ENCODE assay signal across 9 cellular contexts in genomic region chr9:89440548-89440947, GRCh38. TPM values are rescaled to one million over a fixed set of nuclear protein-coding genes. Genes with fewer than 3 reads are reported as not detected.
DNase-seq lines count a peak whose midpoint lies in the region; ATAC-seq lines count a peak whose summit lies in the region.
"Had no signal": no experiment of that assay in that cellular context is flagged by ENCODE, and none has a peak within 500 bp of the region (broad histone marks: within the 10 kb centered on the region; RNA-seq: fewer than 3 reads in every experiment).

No MANE protein-coding gene starts in this region.

- DNase-seq in Kasumi-1 (lab: John Stamatoyannopoulos, UW) (peak; percentile 52 to 64), NCI-H2227 treated with DMSO at 0.1 percent for 48 hours (lab: John Stamatoyannopoulos, UW) (no peak)
- no peak for DNase-seq in naive thymus-derived CD4-positive, alpha-beta T cell
- DNase-seq: retina had no signal

- peak overlapping the region; percentile 75 for H3K27ac ChIP-seq in BLaER1
- peak overlapping the region; percentile 33 for H3K27ac ChIP-seq in angular gyrus (ENCODE audit: low read depth, low read length)
- peak overlapping the region; percentile 72 for H3K27ac ChIP-seq in naive thymus-derived CD4-positive, alpha-beta T cell (ENCODE audit: low read depth, low read length)

- H3K4me3 ChIP-seq in BLaER1 = no peak overlapping the region
- no peak overlapping the region for H3K4me3 ChIP-seq in naive thymus-derived CD4-positive, alpha-beta T cell (ENCODE audit: low read length)

- peaks cover 100% of the 10 kb centered on the region for H4K20me1 ChIP-seq in BLaER1

- H3K36me3 Mint-ChIP-seq in naive thymus-derived CD4-positive, alpha-beta T cell = peaks cover 0 to 27% (median 18%) of the 10 kb centered on the region in 5 donors

- POLR2A ChIA-PET in naive thymus-derived CD4-positive, alpha-beta T cell (lab: Charles Lee) = interaction anchor here (1.0 to 1.9 kb wide), 9 partner anchors 9 to 108 kb away, joined by 3 to 10 read pairs (median 4); no protein-coding TSS in a partner anchor

- peak overlapping the region; percentile 43 to 74 (median 64) for H3K4me3 Mint-ChIP-seq in naive thymus-derived CD4-positive, alpha-beta T cell

- H3K9ac ChIP-seq in BLaER1 = peak overlapping the region; percentile 14; the same call in 1 of the 2 replicates

- no peaks in the 10 kb centered on the region for H3K9me3 Mint-ChIP-seq in naive thymus-derived CD4-positive, alpha-beta T cell

- intact Hi-C loops in naive thymus-derived CD4-positive, alpha-beta T cell (cut with micrococcal nuclease) = loop anchor here in 1 of 2 donors (5.0 kb wide), 1 partner anchor 302 kb away; no protein-coding TSS in a partner anchor

- peaks cover 47% of the 10 kb centered on the region for H3K36me3 ChIP-seq in BLaER1
- peaks cover 0 to 30% (median 10%) of the 10 kb centered on the region in 3 experiments for H3K36me3 ChIP-seq in naive thymus-derived CD4-positive, alpha-beta T cell (ENCODE audit: control insufficient read depth in 2 of 3, insufficient read depth in 3 of 3, low read length in 3 of 3)

- peak overlapping the region; percentile 84 to 98 (median 92) for H3K27ac Mint-ChIP-seq in naive thymus-derived CD4-positive, alpha-beta T cell

- peaks cover 70 to 92% (median 87%) of the 10 kb centered on the region in 7 donors for H3K4me1 Mint-ChIP-seq in naive thymus-derived CD4-positive, alpha-beta T cell

- ATAC-seq in naive thymus-derived CD4-positive, alpha-beta T cell = peak; percentile 57
- ATAC-seq in HG03196 (IDR thresholded peaks at IDR 0.05; ENCODE audit: unreplicated experiment) = no peak
- no peak for ATAC-seq in GM18858 (IDR thresholded peaks at IDR 0.05; ENCODE audit: unreplicated experiment)
- ATAC-seq in HG03520 (IDR thresholded peaks at IDR 0.05; ENCODE audit: unreplicated experiment) = no peak

- no peaks in the 10 kb centered on the region for H3K27me3 ChIP-seq in BLaER1
- no peaks in the 10 kb centered on the region for H3K27me3 ChIP-seq in naive thymus-derived CD4-positive, alpha-beta T cell (ENCODE audit: control insufficient read depth in 2 of 2, insufficient read depth in 2 of 2, low read length in 2 of 2)

- H3K27me3 Mint-ChIP-seq in naive thymus-derived CD4-positive, alpha-beta T cell = no peaks in the 10 kb centered on the region

- CTCF ChIA-PET in naive thymus-derived CD4-positive, alpha-beta T cell (lab: Charles Lee) = interaction anchor here (1.2 to 2.5 kb wide), 3 partner anchors 12 to 109 kb away, joined by 3 to 14 read pairs (median 5); no protein-coding TSS in a partner anchor

- H3K4me1 ChIP-seq in BLaER1 = peaks cover 100% of the 10 kb centered on the region
- H3K4me1 ChIP-seq in naive thymus-derived CD4-positive, alpha-beta T cell (ENCODE audit: control insufficient read depth in 2 of 2, insufficient read depth in 2 of 2, low read length in 2 of 2) = peaks cover 86 to 89% of the 10 kb centered on the region in 2 donors

- H3K9me3 ChIP-seq in BLaER1 = no peaks in the 10 kb centered on the region
- H3K9me3 ChIP-seq in naive thymus-derived CD4-positive, alpha-beta T cell (ENCODE audit: control insufficient read depth in 2 of 3, low read length in 3 of 3) = no peaks in the 10 kb centered on the region

- peak overlapping the region; percentile 83 for H3K4me2 ChIP-seq in BLaER1

RNA-seq across cellular contexts. Expression of gene SEMA4D, which starts 57.4 kb away (rescaled TPM):
- 100 to 1,000 TPM; 389 to 465 (median 460) TPM for total RNA-seq in naive thymus-derived CD4-positive, alpha-beta T cell
- 100 to 1,000 TPM; 114 to 268 TPM for polyA plus RNA-seq in naive thymus-derived CD4-positive, alpha-beta T cell

Comparison
In these comparisons a context has a peak if more than half of its experiments do, and no peak if none do; other contexts are left out.
1. DNase-seq: peak in Kasumi-1 (2 of 2); none in naive thymus-derived CD4-positive, alpha-beta T cell (0 of 9) and NCI-H2227 treated with DMSO at 0.1 percent for 48 hours (single experiment).
2. Peak in every context shown above with its lines, with median percentiles within 50 percentile points of each other: H3K27ac ChIP-seq.